Comparison of ENCODE assay signal across 8 cellular contexts in the genomic region with DNA sequence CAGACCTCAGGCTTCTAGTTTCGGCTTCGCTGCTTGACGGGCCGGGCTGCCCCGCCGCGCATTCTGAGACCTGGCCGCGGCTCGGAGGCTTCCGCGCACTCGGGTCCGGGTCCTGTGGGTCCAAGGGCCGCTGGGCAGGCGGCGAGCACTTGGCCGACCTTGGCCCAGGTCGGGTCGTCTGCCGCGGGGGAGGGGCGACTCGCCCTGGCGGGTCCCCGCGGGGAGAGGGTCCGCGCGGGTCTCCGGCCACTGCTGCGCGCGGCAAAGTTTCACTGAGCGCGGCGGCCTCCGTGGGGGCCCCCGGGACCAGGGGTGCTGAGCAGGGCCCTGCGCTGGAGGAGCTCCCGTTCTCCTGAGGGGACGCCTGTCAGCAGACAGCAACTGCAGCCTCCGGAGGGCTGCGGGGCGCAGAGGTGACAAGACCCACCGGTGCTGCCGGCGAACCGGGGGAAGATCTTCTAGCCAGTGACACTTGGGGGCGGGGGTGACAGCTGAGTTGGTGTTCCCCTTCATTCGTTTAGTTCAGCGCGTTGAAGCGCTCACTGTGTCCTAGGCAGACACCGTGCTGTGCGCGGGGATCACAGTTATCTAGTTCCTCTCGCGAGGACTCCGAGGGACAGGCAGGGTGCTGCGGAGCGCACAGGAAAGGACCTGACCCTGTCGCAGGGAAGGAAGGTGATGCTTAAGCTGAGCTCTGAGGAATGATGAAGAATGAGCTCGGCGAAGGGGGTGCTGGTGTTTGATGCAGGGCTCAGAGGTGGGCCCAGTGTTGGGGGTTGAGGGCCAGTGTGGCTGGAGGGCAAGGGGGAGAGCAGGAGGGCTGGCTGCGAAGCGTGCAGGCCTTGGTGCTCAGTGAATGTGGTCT. TPM values are rescaled to one million over a fixed set of nuclear protein-coding genes. Genes with fewer than 3 reads are reported as not detected.
DNase-seq lines count a peak whose midpoint lies in the region; ATAC-seq and TF ChIP-seq lines count a peak whose summit lies in the region.

No MANE protein-coding gene starts in this region.

- H3K4me1 ChIP-seq in NT2/D1 (ENCODE audit: insufficient read depth, insufficient read length): peaks cover 20% of the 10 kb centered on the region
- peaks cover 0 to 18% of the 10 kb centered on the region in 2 donors for H3K4me1 ChIP-seq in esophagus (ENCODE audit: control insufficient read depth in 2 of 2, insufficient read depth in 2 of 2, low read length in 1 of 2)
- H3K4me1 ChIP-seq in tibial artery: peaks cover 0 to 33% (median 27%) of the 10 kb centered on the region in 4 donors

- peak overlapping the region; percentile 97 to 98 for H3K27ac ChIP-seq in esophagus (ENCODE audit: low read depth in 2 of 2, low read length in 1 of 2)
- H3K27ac ChIP-seq in tibial artery: peak overlapping the region; percentile 83 to 92

- H3K4me3 Mint-ChIP-seq in nephron progenitor cell: peak overlapping the region; percentile 99

- peak overlapping the region; percentile 75 for H3K27ac Mint-ChIP-seq in nephron progenitor cell

- ATAC-seq in GM18868 (IDR thresholded peaks at IDR 0.05; ENCODE audit: unreplicated experiment) (peak; percentile 63), HG03095 (IDR thresholded peaks at IDR 0.05; ENCODE audit: unreplicated experiment) (peak; percentile 50)

- H3K9me3 Mint-ChIP-seq in nephron progenitor cell: no peaks in the 10 kb centered on the region

- DNase-seq in AML-193 (lab: John Stamatoyannopoulos, UW) (peak; percentile 50 to 68), NT2/D1 (ENCODE audit: low read depth, low spot score) (peak; percentile 56), activated T-cell treated with anti-CD3 and anti-CD28 coated beads for 48 hours (ENCODE audit: low read depth) (peak; percentile 61), nephron progenitor cell (peak; percentile 56), tibial artery (peak in 1 of 2 donors; percentile 73)

- 1% methylated on average over 64 to 67 of the region's 67 CpGs for WGBS in esophagus, 2 donors

- intact Hi-C loops in tibial artery (cut with DNase I; ENCODE audit: low total_unique reads): loop anchor here (5.0 kb wide), 2 partner anchors 47 to 177 kb away; a partner anchor contains a TSS

- H3K4me1 Mint-ChIP-seq in nephron progenitor cell: peaks cover 42% of the 10 kb centered on the region

- H3K4me3 ChIP-seq in NT2/D1 (ENCODE audit: insufficient read length, low read depth) (peak overlapping the region; percentile 87), esophagus (ENCODE audit: low read depth in 1 of 2, low read length in 2 of 2) (peak overlapping the region; percentile 87 to 88), tibial artery (peak overlapping the region; percentile 77 to 93)

- TF ChIP-seq CTCF in nephron progenitor cell (IDR thresholded peaks at IDR 0.05) (no peak), tibial artery (IDR thresholded peaks at IDR 0.05) (no peak)

- H3K36me3 ChIP-seq in NT2/D1 (ENCODE audit: insufficient read depth, insufficient read length, low read length): peaks cover 38% of the 10 kb centered on the region
- peaks cover 0 to 7% of the 10 kb centered on the region in 2 donors for H3K36me3 ChIP-seq in esophagus (ENCODE audit: control insufficient read depth in 2 of 2, insufficient read depth in 2 of 2, low read length in 1 of 2)
- H3K36me3 ChIP-seq in tibial artery: peaks cover 6 to 29% (median 21%) of the 10 kb centered on the region in 3 donors

- peaks cover 7% of the 10 kb centered on the region for H3K27me3 ChIP-seq in NT2/D1 (ENCODE audit: insufficient read depth, insufficient read length)
- no peaks in the 10 kb centered on the region for H3K27me3 ChIP-seq in esophagus (ENCODE audit: control insufficient read depth in 1 of 2, insufficient read depth in 2 of 2, low read length in 2 of 2)
- no peaks in the 10 kb centered on the region for H3K27me3 ChIP-seq in tibial artery

- H3K36me3 Mint-ChIP-seq in nephron progenitor cell (ENCODE audit: low read depth): no peaks in the 10 kb centered on the region

- peak overlapping the region; percentile 98 for H3K9ac ChIP-seq in NT2/D1 (ENCODE audit: insufficient read length, low read depth)

- peaks cover 3% of the 10 kb centered on the region for H3K27me3 Mint-ChIP-seq in nephron progenitor cell (ENCODE audit: low read depth, poor library complexity)

- H3K9me3 ChIP-seq in NT2/D1 (ENCODE audit: insufficient read depth, low read length): no peaks in the 10 kb centered on the region
- H3K9me3 ChIP-seq in esophagus (ENCODE audit: control insufficient read depth in 2 of 2, insufficient read depth in 1 of 2, low read depth in 1 of 2, low read length in 1 of 2): no peaks in the 10 kb centered on the region
- H3K9me3 ChIP-seq in tibial artery: no peaks in the 10 kb centered on the region

RNA-seq across cellular contexts. Expression of a gene that starts 0.7 kb away (rescaled TPM):
- polyA plus RNA-seq in esophagus: 10 to 100 TPM; 28.4 to 32.0 TPM

RNA-seq across cellular contexts. Expression of a gene that starts 20.5 kb away (rescaled TPM):
- 10 to 100 TPM; 19.2 to 21.4 TPM for polyA plus RNA-seq in esophagus

RNA-seq across cellular contexts. Expression of a gene that starts 38.8 kb away (rescaled TPM):
- 1 to 10 TPM; 1.1 to 2.0 TPM for polyA plus RNA-seq in esophagus

RNA-seq across cellular contexts. Expression of a gene that starts 55.0 kb away (rescaled TPM):
- polyA plus RNA-seq in esophagus: 10 to 100 TPM in 1 of 2 donors, 1 to 10 TPM in 1; 9.5 to 14.3 TPM
